In the genomic region with DNA sequence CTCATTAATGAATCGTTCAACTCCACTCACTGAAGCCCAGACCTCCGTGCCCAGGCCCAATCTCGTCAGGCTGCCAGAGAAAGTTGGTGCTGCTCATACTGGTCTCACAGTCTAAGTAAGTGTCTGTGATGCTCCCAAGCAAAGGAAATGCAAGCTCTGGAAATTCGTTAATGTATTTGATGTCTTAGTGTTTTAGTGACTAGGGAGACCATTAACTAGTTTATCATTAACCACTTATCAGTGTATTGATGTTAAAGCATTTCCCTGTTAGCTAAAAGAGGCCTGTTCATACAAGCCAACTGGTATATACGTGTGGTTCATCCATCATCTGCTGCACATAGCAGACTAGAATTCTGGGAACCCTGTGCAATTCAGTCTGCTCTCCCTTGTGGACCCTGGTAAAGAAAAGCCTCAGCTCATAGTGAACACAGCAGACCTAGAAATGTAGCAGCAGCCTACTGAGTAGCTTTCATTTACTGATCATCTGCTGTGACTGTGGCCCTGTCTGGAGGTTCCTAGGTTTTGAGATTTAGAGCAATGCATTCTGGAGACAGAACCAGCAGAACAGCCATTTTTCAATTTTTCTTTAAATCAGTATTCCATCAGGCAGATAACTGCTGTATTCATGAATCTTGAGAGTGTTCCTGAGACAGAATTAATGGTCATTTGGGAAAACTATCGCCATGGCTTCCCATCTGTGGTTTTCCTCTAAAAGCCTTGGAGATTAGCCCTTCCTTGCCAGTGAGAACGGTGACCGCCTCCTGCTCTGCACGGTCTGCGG, we compare ENCODE assay signal across 18 cellular contexts. TPM values are rescaled to one million over a fixed set of nuclear protein-coding genes. Genes with fewer than 3 reads are reported as not detected.
DNase-seq lines count a peak whose midpoint lies in the region; ATAC-seq and TF ChIP-seq lines count a peak whose summit lies in the region.
"Had no signal": no experiment of that assay in that cellular context is flagged by ENCODE, and none has a peak within 500 bp of the region (broad histone marks: within the 10 kb centered on the region; RNA-seq: fewer than 3 reads in every experiment).

No MANE protein-coding gene starts in this region.

- no peak for TF ChIP-seq CTCF in VCaP (conservative IDR thresholded peaks at IDR 0.05)
- no peak for TF ChIP-seq CTCF in hepatocyte (IDR thresholded peaks at IDR 0.05; ENCODE audit: poor library complexity)
- TF ChIP-seq CTCF in progenitor cell of endocrine pancreas (IDR thresholded peaks at IDR 0.05; ENCODE audit: unreplicated experiment), result no peak

- no peak for ATAC-seq in activated T-helper 17 cell treated with anti-CD3 and anti-CD28 coated beads, Interleukin-2, amount 50 U/mL, for 72 hours (replicated peaks)
- ATAC-seq: stimulated activated naive CD8-positive, alpha-beta T cell treated with anti-CD3 and anti-CD28 coated beads, Interleukin-15, Interleukin-2, amounts not matched to agents 100 U/mL and 50 U/mL, for 24 hours had no signal

- H3K4me3 Mint-ChIP-seq in progenitor cell of endocrine pancreas (ENCODE audit: low read depth), result peak overlapping the region; percentile 37
- H3K4me3 Mint-ChIP-seq in activated T-helper 17 cell treated with anti-CD3 and anti-CD28 coated beads, Interleukin-2, amount 50 U/mL, for 72 hours, result no peak overlapping the region
- H3K4me3 Mint-ChIP-seq: CD8-positive, alpha-beta memory T cell; T-helper 2 cell treated with Interferon-gamma antibody and Interleukin-4, amounts not matched to agents 5 μg/mL and 100 μg/mL, for 36 hours had no signal

- DNase-seq in Caki2 (ENCODE audit: low read depth) (peak; percentile 76), hepatocyte (ENCODE audit: low spot score) (no peak), progenitor cell of endocrine pancreas (ENCODE audit: low spot score, unreplicated experiment) (no peak), NCI-H446 (lab: John Stamatoyannopoulos, UW) (no peak)
- no peak for DNase-seq in NK-92 treated with Interleukin-12 subunit alpha and Interleukin-12 subunit beta, amount 100 ng/mL, for 24 hours (lab: John Stamatoyannopoulos, UW)
- no peak for DNase-seq in activated CD4-positive, alpha-beta T cell treated with anti-CD3 and anti-CD28 coated beads, Interleukin-2, amount 50 U/mL, for 1 hour
- DNase-seq: activated CD4-positive, alpha-beta T cell treated with anti-CD3 and anti-CD28 coated beads for 1 hour; activated gamma-delta T cell treated with Interleukin-2 at 50 U/mL for 16 hours; anterior cingulate cortex; MG63; NCI-H187 treated with DMSO at 0.1 percent for 48 hours; stimulated activated naive CD8-positive, alpha-beta T cell treated with anti-CD3 and anti-CD28 coated beads, Interleukin-15, Interleukin-2, amounts not matched to agents 100 U/mL and 50 U/mL, for 24 hours; uterus had no signal

- peaks cover 38% of the 10 kb centered on the region for H4K20me1 ChIP-seq in hepatocyte (ENCODE audit: insufficient read depth, poor library complexity, severe bottlenecking)

- H3K36me3 Mint-ChIP-seq in progenitor cell of endocrine pancreas (ENCODE audit: insufficient read depth), result peaks cover 16% of the 10 kb centered on the region
- peaks cover 84% of the 10 kb centered on the region for H3K36me3 Mint-ChIP-seq in activated T-helper 17 cell treated with anti-CD3 and anti-CD28 coated beads, Interleukin-2, amount 50 U/mL, for 72 hours (ENCODE audit: low read depth)

- H3K27me3 ChIP-seq in hepatocyte, result no peaks in the 10 kb centered on the region
- H3K27me3 ChIP-seq: MG63, right atrium auricular region, uterus had no signal

- H3K79me2 ChIP-seq in hepatocyte, result peaks cover 68% of the 10 kb centered on the region

- H3K9me2 ChIP-seq in hepatocyte (replicated peaks; ENCODE audit: insufficient read depth), result no peaks in the 10 kb centered on the region

- in situ Hi-C loops in Caki2 (cut with HindIII; ENCODE audit: low pct_unique_long_range_greater_than_20kb, low sequenced_read_pairs), result no loop called here

- WGBS in hepatocyte (ENCODE audit: low lambda C conversion rate, missing lambda C conversion rate), result 74% methylated on average over 10 of the region's 10 CpGs

- H3K27me3 Mint-ChIP-seq in progenitor cell of endocrine pancreas, result peaks cover 1% of the 10 kb centered on the region
- H3K27me3 Mint-ChIP-seq in activated T-helper 17 cell treated with anti-CD3 and anti-CD28 coated beads, Interleukin-2, amount 50 U/mL, for 72 hours, result no peaks in the 10 kb centered on the region

- H3K4me1 ChIP-seq in hepatocyte (ENCODE audit: insufficient read depth), result peaks cover 35% of the 10 kb centered on the region
- H3K4me1 ChIP-seq: uterus had no signal

- H3K9me3 ChIP-seq in hepatocyte (ENCODE audit: low read depth), result no peaks in the 10 kb centered on the region
- H3K9me3 ChIP-seq: MG63, right atrium auricular region, uterus had no signal

- peaks cover 60% of the 10 kb centered on the region for H3K4me1 Mint-ChIP-seq in progenitor cell of endocrine pancreas (ENCODE audit: low read depth)
- H3K4me1 Mint-ChIP-seq in activated T-helper 17 cell treated with anti-CD3 and anti-CD28 coated beads, Interleukin-2, amount 50 U/mL, for 72 hours, result peaks cover 5% of the 10 kb centered on the region

- H3K27ac Mint-ChIP-seq in progenitor cell of endocrine pancreas, result peak overlapping the region; percentile 95
- no peak overlapping the region for H3K27ac Mint-ChIP-seq in activated T-helper 17 cell treated with anti-CD3 and anti-CD28 coated beads, Interleukin-2, amount 50 U/mL, for 72 hours
- H3K27ac Mint-ChIP-seq: T-helper 2 cell treated with Interferon-gamma antibody and Interleukin-4, amounts not matched to agents 5 μg/mL and 100 μg/mL, for 36 hours had no signal

- peak overlapping the region; percentile 49 for H3K4me2 ChIP-seq in hepatocyte

- H3K27ac ChIP-seq in VCaP (peak overlapping the region; percentile 89), hepatocyte (peak overlapping the region; percentile 89)
- H3K27ac ChIP-seq: right atrium auricular region, uterus had no signal

- H2AFZ ChIP-seq in hepatocyte, result no peak overlapping the region

- no peaks in the 10 kb centered on the region for H3K36me3 ChIP-seq in hepatocyte (replicated peaks; ENCODE audit: insufficient read depth, low read depth)
- H3K36me3 ChIP-seq: uterus had no signal

- H3K4me3 ChIP-seq in hepatocyte, result no peak overlapping the region
- H3K4me3 ChIP-seq: MG63, right atrium auricular region, uterus had no signal

- no peaks in the 10 kb centered on the region for H3K9me3 Mint-ChIP-seq in progenitor cell of endocrine pancreas (ENCODE audit: low read depth)
- no peaks in the 10 kb centered on the region for H3K9me3 Mint-ChIP-seq in activated T-helper 17 cell treated with anti-CD3 and anti-CD28 coated beads, Interleukin-2, amount 50 U/mL, for 72 hours
- H3K9me3 Mint-ChIP-seq: CD8-positive, alpha-beta memory T cell; T-helper 2 cell treated with Interferon-gamma antibody and Interleukin-4, amounts not matched to agents 5 μg/mL and 100 μg/mL, for 36 hours had no signal

RNA-seq across cellular contexts. Expression of a gene that starts 15.7 kb away (rescaled TPM):
- 9.6 and 10.9 TPM in 2 replicates for total RNA-seq in Caki2 (2014; rRNA removed; shearing (Covaris generic); ENCODE audit: low replicate concordance)
- total RNA-seq in hepatocyte (1.3 and 3.1 TPM in 2 replicates), progenitor cell of endocrine pancreas (1.8 and 2.3 TPM in 2 replicates)
- 1.7 and 2.1 TPM in 2 replicates for polyA plus RNA-seq in hepatocyte
- not detected for total RNA-seq in activated T-helper 17 cell treated with anti-CD3 and anti-CD28 coated beads, Interleukin-2, amount 50 U/mL, for 72 hours
- polyA plus RNA-seq: CD8-positive, alpha-beta memory T cell had no signal

RNA-seq across cellular contexts. Expression of a gene that starts 30.8 kb away (rescaled TPM):
- total RNA-seq in Caki2 (2014; rRNA removed; shearing (Covaris generic); ENCODE audit: low replicate concordance), result 27.5 and 50.7 TPM in 2 replicates
- total RNA-seq in hepatocyte (28.1 and 41.3 TPM in 2 replicates), progenitor cell of endocrine pancreas (91.6 and 93.8 TPM in 2 replicates)
- polyA plus RNA-seq in hepatocyte, result 50.4 and 65.4 TPM in 2 replicates
- 10 to 100 TPM; 40.0 to 68.7 TPM for total RNA-seq in activated T-helper 17 cell treated with anti-CD3 and anti-CD28 coated beads, Interleukin-2, amount 50 U/mL, for 72 hours

RNA-seq across cellular contexts. Expression of a gene that starts 34.1 kb away (rescaled TPM):
- total RNA-seq in Caki2 (2014; rRNA removed; shearing (Covaris generic); ENCODE audit: low replicate concordance), result 25.5 and 30.6 TPM in 2 replicates
- total RNA-seq in hepatocyte (46.5 and 49.2 TPM in 2 replicates), progenitor cell of endocrine pancreas (81.4 and 86.3 TPM in 2 replicates)
- polyA plus RNA-seq in hepatocyte, result 30.7 and 31.8 TPM in 2 replicates
- total RNA-seq in activated T-helper 17 cell treated with anti-CD3 and anti-CD28 coated beads, Interleukin-2, amount 50 U/mL, for 72 hours, result 100 to 1,000 TPM in 1 of 2 donors, 10 to 100 TPM in 1; 88.5 to 145 TPM

RNA-seq across cellular contexts. Expression of a gene that starts 50.6 kb away (rescaled TPM):
- total RNA-seq in Caki2 (2014; rRNA removed; shearing (Covaris generic); ENCODE audit: low replicate concordance), result 55.0 and 75.9 TPM in 2 replicates
- total RNA-seq in hepatocyte (26.2 and 38.4 TPM in 2 replicates), progenitor cell of endocrine pancreas (17.6 and 20.2 TPM in 2 replicates)
- 40.5 and 41.2 TPM in 2 replicates for polyA plus RNA-seq in hepatocyte
- 10 to 100 TPM; 19.6 to 27.1 TPM for total RNA-seq in activated T-helper 17 cell treated with anti-CD3 and anti-CD28 coated beads, Interleukin-2, amount 50 U/mL, for 72 hours
